Comparison of ENCODE assay signal across 24 cellular contexts in genomic region chr3:170062769-170063168, GRCh38. TPM values are rescaled to one million over a fixed set of nuclear protein-coding genes. Genes with fewer than 3 reads are reported as not detected.
DNase-seq lines count a peak whose midpoint lies in the region; ATAC-seq and TF ChIP-seq lines count a peak whose summit lies in the region.
"Had no signal": no experiment of that assay in that cellular context is flagged by ENCODE, and none has a peak within 500 bp of the region (broad histone marks: within the 10 kb centered on the region; RNA-seq: fewer than 3 reads in every experiment).

No MANE protein-coding gene starts in this region.

- H3K4me1 ChIP-seq in OCI-LY1 (ENCODE audit: insufficient read depth, low read length, severe bottlenecking) (peaks cover 28% of the 10 kb centered on the region), left ventricle myocardium inferior (no peaks in the 10 kb centered on the region)
- H3K4me1 ChIP-seq: prostate gland had no signal

- H3K9me3 Mint-ChIP-seq in activated CD8-positive, alpha-beta T cell treated with anti-CD3 and anti-CD28 coated beads for 36 hours: no peaks in the 10 kb centered on the region
- no peaks in the 10 kb centered on the region for H3K9me3 Mint-ChIP-seq in activated CD8-positive, alpha-beta T cell treated with anti-CD3 and anti-CD28 coated beads, Interleukin-2, amount 10 ng/mL, durations not matched to agents 7 days and 5 days (ENCODE audit: insufficient read depth)
- H3K9me3 Mint-ChIP-seq in chondrocyte (ENCODE audit: low read depth): no peaks in the 10 kb centered on the region
- H3K9me3 Mint-ChIP-seq: activated CD4-positive, alpha-beta memory T cell treated with anti-CD3 and anti-CD28 coated beads for 36 hours; neural crest cell had no signal

- no peaks in the 10 kb centered on the region for H3K36me3 Mint-ChIP-seq in activated CD8-positive, alpha-beta T cell treated with anti-CD3 and anti-CD28 coated beads for 36 hours (ENCODE audit: low read depth)
- no peaks in the 10 kb centered on the region for H3K36me3 Mint-ChIP-seq in activated CD8-positive, alpha-beta T cell treated with anti-CD3 and anti-CD28 coated beads, Interleukin-2, amount 10 ng/mL, durations not matched to agents 7 days and 5 days (ENCODE audit: low read depth)
- H3K36me3 Mint-ChIP-seq in chondrocyte (ENCODE audit: low read depth): no peaks in the 10 kb centered on the region

- POLR2A ChIA-PET in activated CD8-positive, alpha-beta T cell treated with anti-CD3 and anti-CD28 coated beads for 36 hours (lab: Charles Lee): no interaction called here
- POLR2A ChIA-PET in activated CD8-positive, alpha-beta T cell treated with anti-CD3 and anti-CD28 coated beads, Interleukin-2, amount 10 ng/mL, durations not matched to agents 7 days and 5 days (lab: Charles Lee): no interaction called here

- H3K4me3 ChIP-seq in OCI-LY1 (ENCODE audit: low read depth, low read length, poor library complexity, severe bottlenecking) (peak overlapping the region; percentile 9), retinal pigment epithelial cell (ENCODE audit: low read length) (no peak overlapping the region), left ventricle myocardium inferior (no peak overlapping the region)
- H3K4me3 ChIP-seq: BLaER1 treated with 17β-estradiol and CSF1 and Interleukin-3, amounts not matched to agents 10 nM and 100 nM; prostate gland; skin epidermis; thoracic aorta had no signal

- H4K20me1 ChIP-seq in OCI-LY1 (ENCODE audit: insufficient read depth, low read length): no peaks in the 10 kb centered on the region
- H4K20me1 ChIP-seq: BLaER1 treated with 17β-estradiol and CSF1 and Interleukin-3, amounts not matched to agents 10 nM and 100 nM had no signal

- DNase-seq in activated CD8-positive, alpha-beta T cell treated with anti-CD3 and anti-CD28 coated beads for 36 hours: peak; percentile 13
- DNase-seq in activated CD8-positive, alpha-beta T cell treated with anti-CD3 and anti-CD28 coated beads, Interleukin-2, amount 10 ng/mL, durations not matched to agents 7 days and 5 days: no peak
- DNase-seq in chondrocyte (ENCODE audit: low spot score): no peak
- no peak for DNase-seq in retinal pigment epithelial cell (ENCODE audit: low read depth)
- no peak for DNase-seq in glomerular visceral epithelial cell (ENCODE audit: extremely low spot score)
- DNase-seq in left ventricle myocardium inferior: no peak
- DNase-seq in hippocampal formation (lab: John Stamatoyannopoulos, UW): no peak
- DNase-seq: activated CD4-positive, alpha-beta memory T cell treated with anti-CD3 and anti-CD28 coated beads for 36 hours; activated naive CD4-positive, alpha-beta T cell; activated T-cell treated with anti-CD3 and anti-CD28 coated beads, Interleukin-2, amount 50 U/mL, for 1 hour; amniotic stem cell; NCI-H1417; NCI-H524 treated with DMSO at 0.1 percent for 48 hours; OCI-M1; stimulated activated CD4-positive, alpha-beta T cell treated with anti-CD3 and anti-CD28 coated beads, Interleukin-2, amount 100 ng/mL, for 24 hours; stimulated activated naive B cell treated with anti-CD40 and anti-IgM and Interleukin-4, amounts not matched to agents 10 μg/mL and 1 μg/mL and 100 μg/mL, for 72 hours; T-helper 2 cell had no signal

- no peak overlapping the region for H3K9ac ChIP-seq in OCI-LY1 (ENCODE audit: low read length)

- H3K9me3 ChIP-seq in OCI-LY1 (ENCODE audit: low read length) (no peaks in the 10 kb centered on the region), left ventricle myocardium inferior (replicated peaks) (no peaks in the 10 kb centered on the region)
- H3K9me3 ChIP-seq: prostate gland, thoracic aorta had no signal

- no peak for ATAC-seq in activated CD8-positive, alpha-beta T cell treated with anti-CD3 and anti-CD28 coated beads for 36 hours
- ATAC-seq in activated CD8-positive, alpha-beta T cell treated with anti-CD3 and anti-CD28 coated beads, Interleukin-2, amount 10 ng/mL, durations not matched to agents 7 days and 5 days: no peak
- ATAC-seq: stimulated activated naive B cell treated with anti-CD40 and anti-IgM and Interleukin-4, amounts not matched to agents 10 μg/mL and 1 μg/mL and 100 μg/mL, for 72 hours had no signal

- no peak overlapping the region for H3K27ac Mint-ChIP-seq in activated CD8-positive, alpha-beta T cell treated with anti-CD3 and anti-CD28 coated beads for 36 hours
- H3K27ac Mint-ChIP-seq in activated CD8-positive, alpha-beta T cell treated with anti-CD3 and anti-CD28 coated beads, Interleukin-2, amount 10 ng/mL, durations not matched to agents 7 days and 5 days: no peak overlapping the region
- H3K27ac Mint-ChIP-seq in chondrocyte (ENCODE audit: unreplicated experiment): no peak overlapping the region
- H3K27ac Mint-ChIP-seq: activated CD4-positive, alpha-beta memory T cell treated with anti-CD3 and anti-CD28 coated beads for 36 hours; stimulated activated naive B cell treated with anti-CD40 and anti-IgM and Interleukin-4, amounts not matched to agents 10 μg/mL and 1 μg/mL and 100 μg/mL, for 72 hours had no signal

- H3K4me3 Mint-ChIP-seq in activated CD8-positive, alpha-beta T cell treated with anti-CD3 and anti-CD28 coated beads for 36 hours: no peak overlapping the region
- no peak overlapping the region for H3K4me3 Mint-ChIP-seq in activated CD8-positive, alpha-beta T cell treated with anti-CD3 and anti-CD28 coated beads, Interleukin-2, amount 10 ng/mL, durations not matched to agents 7 days and 5 days
- no peak overlapping the region for H3K4me3 Mint-ChIP-seq in chondrocyte (ENCODE audit: unreplicated experiment)
- H3K4me3 Mint-ChIP-seq: activated CD4-positive, alpha-beta memory T cell treated with anti-CD3 and anti-CD28 coated beads for 36 hours; neural crest cell; stimulated activated naive B cell treated with anti-CD40 and anti-IgM and Interleukin-4, amounts not matched to agents 10 μg/mL and 1 μg/mL and 100 μg/mL, for 72 hours had no signal

- CTCF ChIA-PET in activated CD8-positive, alpha-beta T cell treated with anti-CD3 and anti-CD28 coated beads for 36 hours (lab: Charles Lee): interaction anchor here (0.6 to 1.3 kb wide), 4 partner anchors 18 to 348 kb away, joined by 3 read pairs; no protein-coding TSS in a partner anchor
- CTCF ChIA-PET in activated CD8-positive, alpha-beta T cell treated with anti-CD3 and anti-CD28 coated beads, Interleukin-2, amount 10 ng/mL, durations not matched to agents 7 days and 5 days (lab: Charles Lee): interaction anchor here (0.7 kb wide), 1 partner anchor 109 kb away, joined by 3 read pairs; no protein-coding TSS in a partner anchor

- no peaks in the 10 kb centered on the region for H3F3A ChIP-seq in OCI-LY1 (ENCODE audit: insufficient read depth, low read length)

- H3K27ac ChIP-seq in OCI-LY1 (ENCODE audit: low read depth, low read length, poor library complexity, severe bottlenecking) (no peak overlapping the region), left ventricle myocardium inferior (replicated peaks) (no peak overlapping the region)
- H3K27ac ChIP-seq: BLaER1 treated with 17β-estradiol and CSF1 and Interleukin-3, amounts not matched to agents 10 nM and 100 nM; epithelial cell of prostate; prostate gland; skin epidermis; thoracic aorta had no signal

- no peaks in the 10 kb centered on the region for H3K27me3 Mint-ChIP-seq in activated CD8-positive, alpha-beta T cell treated with anti-CD3 and anti-CD28 coated beads for 36 hours
- no peaks in the 10 kb centered on the region for H3K27me3 Mint-ChIP-seq in activated CD8-positive, alpha-beta T cell treated with anti-CD3 and anti-CD28 coated beads, Interleukin-2, amount 10 ng/mL, durations not matched to agents 7 days and 5 days (ENCODE audit: low read depth)
- no peaks in the 10 kb centered on the region for H3K27me3 Mint-ChIP-seq in chondrocyte (ENCODE audit: low read depth)
- H3K27me3 Mint-ChIP-seq: activated CD4-positive, alpha-beta memory T cell treated with anti-CD3 and anti-CD28 coated beads for 36 hours; stimulated activated naive B cell treated with anti-CD40 and anti-IgM and Interleukin-4, amounts not matched to agents 10 μg/mL and 1 μg/mL and 100 μg/mL, for 72 hours had no signal

- peak; percentile 23 for TF ChIP-seq CTCF in activated CD8-positive, alpha-beta T cell treated with anti-CD3 and anti-CD28 coated beads for 36 hours (IDR thresholded peaks at IDR 0.05)
- TF ChIP-seq CTCF in OCI-LY1 (IDR thresholded peaks at IDR 0.05; ENCODE audit: low read length) (peak; percentile 87), chondrocyte (IDR thresholded peaks at IDR 0.05) (peak; percentile 35), retinal pigment epithelial cell (conservative IDR thresholded peaks at IDR 0.05; ENCODE audit: low read depth, low read length) (peak; percentile 13), left ventricle myocardium inferior (IDR thresholded peaks at IDR 0.05; ENCODE audit: borderline replicate concordance) (no peak)

- peaks cover 8% of the 10 kb centered on the region for H3K4me1 Mint-ChIP-seq in activated CD8-positive, alpha-beta T cell treated with anti-CD3 and anti-CD28 coated beads for 36 hours (ENCODE audit: low read depth)
- peaks cover 8% of the 10 kb centered on the region for H3K4me1 Mint-ChIP-seq in activated CD8-positive, alpha-beta T cell treated with anti-CD3 and anti-CD28 coated beads, Interleukin-2, amount 10 ng/mL, durations not matched to agents 7 days and 5 days (ENCODE audit: low read depth)
- no peaks in the 10 kb centered on the region for H3K4me1 Mint-ChIP-seq in chondrocyte (ENCODE audit: low read depth)
- H3K4me1 Mint-ChIP-seq: neural crest cell had no signal

- H2AFZ ChIP-seq in OCI-LY1 (ENCODE audit: low read length): no peak overlapping the region

- H3K9me2 ChIP-seq in OCI-LY1 (ENCODE audit: low read depth, low read length): no peaks in the 10 kb centered on the region

- H3K79me2 ChIP-seq in OCI-LY1 (ENCODE audit: insufficient read depth, low read length): no peaks in the 10 kb centered on the region

- peak overlapping the region; percentile 34; the same call in 1 of the 2 replicates for H3K4me2 ChIP-seq in OCI-LY1 (ENCODE audit: low read length)

- intact Hi-C loops in activated CD8-positive, alpha-beta T cell treated with anti-CD3 and anti-CD28 coated beads for 36 hours (cut with micrococcal nuclease): no loop called here
- intact Hi-C loops in left ventricle myocardium inferior (cut with micrococcal nuclease): no loop called here

- H3K27me3 ChIP-seq in OCI-LY1 (ENCODE audit: insufficient read depth, low read length): no peaks in the 10 kb centered on the region
- H3K27me3 ChIP-seq in left ventricle myocardium inferior (ENCODE audit: low read depth): no peaks in the 10 kb centered on the region
- H3K27me3 ChIP-seq: BLaER1 treated with 17β-estradiol and CSF1 and Interleukin-3, amounts not matched to agents 10 nM and 100 nM had no signal

- H3K36me3 ChIP-seq in OCI-LY1 (ENCODE audit: insufficient read depth, low read length): peaks cover 3% of the 10 kb centered on the region; the same call in 1 of the 2 replicates
- no peaks in the 10 kb centered on the region for H3K36me3 ChIP-seq in left ventricle myocardium inferior
- H3K36me3 ChIP-seq: BLaER1 treated with 17β-estradiol and CSF1 and Interleukin-3, amounts not matched to agents 10 nM and 100 nM; prostate gland; thoracic aorta had no signal

RNA-seq across cellular contexts. Expression of gene GPR160, which starts 25.0 kb away (rescaled TPM):
- total RNA-seq in activated CD8-positive, alpha-beta T cell treated with anti-CD3 and anti-CD28 coated beads for 36 hours: 1 to 10 TPM; 6.2 to 8.2 TPM
- 1 to 10 TPM; 5.0 to 7.4 TPM for total RNA-seq in activated CD8-positive, alpha-beta T cell treated with anti-CD3 and anti-CD28 coated beads, Interleukin-2, amount 10 ng/mL, durations not matched to agents 7 days and 5 days
- total RNA-seq in chondrocyte (0.37 to 0.60 TPM (median 0.49 TPM) in 3 replicates), left ventricle myocardium inferior (0.99 TPM)
